Comparison of ENCODE assay signal across 29 cellular contexts in the genomic region with DNA sequence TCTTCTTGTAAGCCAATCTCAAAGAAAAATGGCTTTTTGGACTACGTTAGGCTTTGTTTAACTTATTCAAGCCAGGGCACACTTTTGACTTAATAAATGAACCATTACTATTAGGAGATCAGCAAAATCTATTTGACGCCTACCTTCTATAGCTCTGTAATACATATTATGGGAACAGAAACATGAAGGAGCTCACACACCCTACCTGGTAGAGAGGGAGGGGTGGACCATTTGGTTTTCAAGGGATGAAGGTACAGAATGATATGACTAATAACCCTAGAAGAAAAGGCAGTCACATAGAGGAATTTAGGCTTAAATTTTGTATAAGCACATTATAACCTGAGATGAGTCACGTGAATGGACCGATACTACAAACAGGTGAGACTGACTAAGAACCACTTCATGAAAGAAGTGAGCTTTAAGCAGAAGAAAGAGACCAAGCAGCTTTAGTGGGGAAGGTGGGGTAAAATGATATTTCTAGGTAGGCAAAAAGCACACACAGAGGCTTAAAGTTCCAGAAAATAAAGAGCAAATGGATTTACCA.
"Had no signal": no experiment of that assay in that cellular context is flagged by ENCODE, and none has a peak within 500 bp of the region (broad histone marks: within the 10 kb centered on the region; RNA-seq: fewer than 3 reads in every experiment).

No MANE protein-coding gene starts in this region.

- DNase-seq: activated B cell treated with CpG ODN at 0.5 μM for 24 hours; activated CD4-positive, alpha-beta T cell treated with anti-CD3 and anti-CD28 coated beads for 4 hours; activated CD4-positive, CD25-positive, alpha-beta regulatory T cell treated with anti-CD3 and anti-CD28 coated beads, Interleukin-2, amount 50 U/mL, for 72 hours; activated CD8-positive, alpha-beta T cell treated with anti-CD3 and anti-CD28 coated beads for 36 hours; activated gamma-delta T cell treated with Interleukin-2 at 50 U/mL for 16 hours; activated naive CD4-positive, alpha-beta T cell treated with anti-CD3 and anti-CD28 coated beads for 36 hours; activated T-cell treated with anti-CD3 and anti-CD28 coated beads, Interleukin-2, amount 50 U/mL, for 24 hours; adrenal gland; body of pancreas; caudate nucleus; NCI-H1092 treated with DMSO at 0.1 percent for 48 hours; NCI-H1417; NCI-H146; NCI-H187; NCI-H2029 treated with DMSO at 0.1 percent for 48 hours; NCI-H2107; NCI-H2171; NCI-H510A; NCI-H526; NCI-H748 treated with DMSO at 0.1 percent for 48 hours; Right ventricle myocardium superior; SW 1271; T-helper 1 cell; T-helper 2 cell; T-helper 9 cell had no signal

- H3K4me3 ChIP-seq: adrenal gland, body of pancreas, breast epithelium had no signal

- H3K4me2 ChIP-seq: KMS-11 had no signal

- H3K4me1 Mint-ChIP-seq: activated B cell treated with CpG ODN at 0.5 μM for 24 hours had no signal

- H3K27ac ChIP-seq: adrenal gland, body of pancreas, breast epithelium, KMS-11 had no signal

- H3K36me3 Mint-ChIP-seq: activated naive CD4-positive, alpha-beta T cell treated with anti-CD3 and anti-CD28 coated beads, Interleukin-2, amount 50 U/mL, for 72 hours had no signal

- H3K27ac Mint-ChIP-seq: activated B cell treated with CpG ODN at 0.5 μM for 24 hours; activated CD8-positive, alpha-beta T cell treated with anti-CD3 and anti-CD28 coated beads for 36 hours; activated naive CD4-positive, alpha-beta T cell treated with anti-CD3 and anti-CD28 coated beads for 36 hours; activated naive CD4-positive, alpha-beta T cell treated with anti-CD3 and anti-CD28 coated beads, Interleukin-2, amount 50 U/mL, for 72 hours; activated T-cell treated with anti-CD3 and anti-CD28 coated beads, Interleukin-2, amount 50 U/mL, for 24 hours; activated T-helper 1 cell treated with anti-CD3 and anti-CD28 coated beads, Interleukin-12 subunit alpha, Interleukin-12 subunit beta, Interleukin-2, Interleukin-4 antibody, amounts not matched to agents 30 ng/mL and 10 ng/mL and 1 ng/mL, durations not matched to agents 14 hours and 24 hours and 36 hours had no signal

- H3K4me1 ChIP-seq: adrenal gland, breast epithelium had no signal

- H3K27me3 Mint-ChIP-seq: activated B cell treated with CpG ODN at 0.5 μM for 24 hours; activated CD8-positive, alpha-beta T cell treated with anti-CD3 and anti-CD28 coated beads for 36 hours; activated T-cell treated with anti-CD3 and anti-CD28 coated beads, Interleukin-2, amount 50 U/mL, for 24 hours had no signal

- H3K36me3 ChIP-seq: adrenal gland, breast epithelium had no signal

- H3K9me3 Mint-ChIP-seq: activated B cell treated with CpG ODN at 0.5 μM for 24 hours; activated CD8-positive, alpha-beta T cell treated with anti-CD3 and anti-CD28 coated beads for 36 hours; activated naive CD4-positive, alpha-beta T cell treated with anti-CD3 and anti-CD28 coated beads for 36 hours; activated T-helper 1 cell treated with anti-CD3 and anti-CD28 coated beads, Interleukin-12 subunit alpha, Interleukin-12 subunit beta, Interleukin-2, Interleukin-4 antibody, amounts not matched to agents 30 ng/mL and 10 ng/mL and 1 ng/mL, durations not matched to agents 14 hours and 24 hours and 36 hours had no signal

- H3K4me3 Mint-ChIP-seq: activated B cell treated with CpG ODN at 0.5 μM for 24 hours; activated CD8-positive, alpha-beta T cell treated with anti-CD3 and anti-CD28 coated beads for 36 hours; activated naive CD4-positive, alpha-beta T cell treated with anti-CD3 and anti-CD28 coated beads for 36 hours; activated T-cell treated with anti-CD3 and anti-CD28 coated beads, Interleukin-2, amount 50 U/mL, for 24 hours; activated T-helper 1 cell treated with anti-CD3 and anti-CD28 coated beads, Interleukin-12 subunit alpha, Interleukin-12 subunit beta, Interleukin-2, Interleukin-4 antibody, amounts not matched to agents 30 ng/mL and 10 ng/mL and 1 ng/mL, durations not matched to agents 14 hours and 24 hours and 36 hours had no signal

- H3K9me3 ChIP-seq: adrenal gland, body of pancreas, breast epithelium had no signal

- H3K27me3 ChIP-seq: adrenal gland, body of pancreas, breast epithelium had no signal

- ATAC-seq: activated CD8-positive, alpha-beta T cell treated with anti-CD3 and anti-CD28 coated beads for 36 hours; activated naive CD4-positive, alpha-beta T cell treated with anti-CD3 and anti-CD28 coated beads, Interleukin-2, amount 50 U/mL, for 72 hours; body of pancreas had no signal
